Comparison of ENCODE assay signal across 16 cellular contexts in genomic region chrX:66751136-66751782, GRCh38.
"Had no signal": no experiment of that assay in that cellular context is flagged by ENCODE, and none has a peak within 500 bp of the region (broad histone marks: within the 10 kb centered on the region; RNA-seq: fewer than 3 reads in every experiment).

No MANE protein-coding gene starts in this region.

- ATAC-seq: activated T-cell treated with anti-CD3 and anti-CD28 coated beads, Interleukin-2, amount 50 U/mL, for 72 hours; esophagus mucosa; gastrocnemius medialis; left ventricle myocardium superior; naive thymus-derived CD4-positive, alpha-beta T cell; psoas muscle; right cardiac atrium had no signal

- H3K36me3 ChIP-seq: adrenal gland, breast epithelium, gastrocnemius medialis, transverse colon had no signal

- H3K27ac ChIP-seq: adrenal gland, breast epithelium, gastrocnemius medialis, psoas muscle, skin epidermis, transverse colon had no signal

- H3K27me3 ChIP-seq: transverse colon had no signal

- DNase-seq: activated CD4-positive, alpha-beta T cell treated with anti-CD3 and anti-CD28 coated beads, Interleukin-2, amount 50 U/mL, for 4 hours; activated gamma-delta T cell; activated T-cell treated with anti-CD3 and anti-CD28 coated beads, Interleukin-2, amount 50 U/mL, for 72 hours; adrenal gland; cortex of kidney; gastrocnemius medialis; head of caudate nucleus; kidney glomerular epithelial cell; left ventricle myocardium superior; naive thymus-derived CD4-positive, alpha-beta T cell; psoas muscle; transverse colon had no signal

- H3K4me3 ChIP-seq: adrenal gland, breast epithelium, gastrocnemius medialis, psoas muscle, skin epidermis, transverse colon had no signal

- H3K4me1 ChIP-seq: adrenal gland, breast epithelium, gastrocnemius medialis, psoas muscle, transverse colon had no signal

- H3K9me3 ChIP-seq: adrenal gland, gastrocnemius medialis, psoas muscle, transverse colon had no signal
